In genomic region chr1:218069180-218069579, GRCh38 we compare ENCODE assay signal across 22 cellular contexts.
"Had no signal": no experiment of that assay in that cellular context is flagged by ENCODE, and none has a peak within 500 bp of the region (broad histone marks: within the 10 kb centered on the region; RNA-seq: fewer than 3 reads in every experiment).

No MANE protein-coding gene starts in this region.

- H3K27me3 ChIP-seq: colonic mucosa, esophagus squamous epithelium, gastroesophageal sphincter, heart right ventricle, left lung had no signal

- H3K4me3 ChIP-seq: colonic mucosa, esophagus squamous epithelium, gastroesophageal sphincter, heart right ventricle, left lung, lower lobe of right lung, mucosa of descending colon had no signal

- DNase-seq: colonic mucosa; cortex of kidney; effector CD8-positive, alpha-beta T cell; effector memory CD8-positive, alpha-beta T cell; endodermal cell; erythroblast; esophagus squamous epithelium; foreskin fibroblast; glutamatergic neuron; head of caudate nucleus; heart right ventricle; hippocampal formation; left cardiac atrium; left lung; left ventricle myocardium superior; lower lobe of right lung; mesenchymal stem cell; mucosa of descending colon; naive B cell had no signal

- H3K27ac ChIP-seq: colonic mucosa, epithelial cell of prostate, esophagus squamous epithelium, gastroesophageal sphincter, heart right ventricle, left lung, lower lobe of right lung had no signal

- H3K36me3 ChIP-seq: colonic mucosa, esophagus squamous epithelium, gastroesophageal sphincter, heart right ventricle, left lung, lower lobe of right lung had no signal

- H3K9me3 ChIP-seq: colonic mucosa, esophagus squamous epithelium, gastroesophageal sphincter, left lung, lower lobe of right lung, mucosa of descending colon had no signal

- ATAC-seq: effector memory CD8-positive, alpha-beta T cell; esophagus mucosa; gastroesophageal sphincter; heart right ventricle; left cardiac atrium; left lung; left ventricle myocardium superior; lower lobe of right lung; mucosa of descending colon had no signal

- H3K4me1 ChIP-seq: colonic mucosa, esophagus squamous epithelium, gastroesophageal sphincter, heart right ventricle, left lung, lower lobe of right lung had no signal
